9 cellular contexts compared by ENCODE assay signal in genomic region chr2:166494140-166494544, GRCh38. TPM values are rescaled to one million over a fixed set of nuclear protein-coding genes. Genes with fewer than 3 reads are reported as not detected.
DNase-seq lines count a peak whose midpoint lies in the region; ATAC-seq lines count a peak whose summit lies in the region.
"Had no signal": no experiment of that assay in that cellular context is flagged by ENCODE, and none has a peak within 500 bp of the region (broad histone marks: within the 10 kb centered on the region; RNA-seq: fewer than 3 reads in every experiment).

SCN7A (minus strand) TSS chr2:166494249; CDS start chr2:166477696, 16,553 bp downstream.

- DNase-seq in adipocyte (ENCODE audit: low read depth) (peak; percentile 74), iPS DF 6.9 (ENCODE audit: low read depth, low spot score) (peak; percentile 5), NCI-H526 treated with DMSO at 0.1 percent for 48 hours (lab: John Stamatoyannopoulos, UW) (no peak), NCI-H1436 treated with DMSO at 0.1 percent for 48 hours (lab: John Stamatoyannopoulos, UW) (no peak)

- peak within 1 kb of the TSS; percentile 91 for H3K4me2 ChIP-seq in skeletal muscle satellite cell (ENCODE audit: low read length)

- no peaks in the 10 kb centered on the region for H3K9me3 ChIP-seq in HUES6 (ENCODE audit: control insufficient read depth, insufficient read depth, low read depth, low read length)
- no peaks in the 10 kb centered on the region for H3K9me3 ChIP-seq in adipocyte (ENCODE audit: control insufficient read depth, low read length)
- H3K9me3 ChIP-seq in iPS DF 6.9 (ENCODE audit: control insufficient read depth, insufficient read depth, low read length) = no peaks in the 10 kb centered on the region
- H3K9me3 ChIP-seq in skeletal muscle satellite cell (replicated peaks; ENCODE audit: low read length) = no peaks in the 10 kb centered on the region
- H3K9me3 ChIP-seq: thyroid gland had no signal

- H3K27me3 ChIP-seq in HUES6 (ENCODE audit: control insufficient read depth, insufficient read depth, low read length) (peaks cover 18% of the 10 kb centered on the region), adipocyte (replicated peaks; ENCODE audit: control insufficient read depth, insufficient read depth, low read length) (peaks cover 23% of the 10 kb centered on the region), iPS DF 6.9 (ENCODE audit: control insufficient read depth, insufficient read depth, low read length) (no peaks in the 10 kb centered on the region), skeletal muscle satellite cell (ENCODE audit: control insufficient read depth, insufficient read depth, low read length) (no peaks in the 10 kb centered on the region)
- H3K27me3 ChIP-seq: thyroid gland had no signal

- H3K36me3 ChIP-seq in HUES6 (ENCODE audit: control insufficient read depth, insufficient read depth, low read length) = no peaks in the 10 kb centered on the region
- no peaks in the 10 kb centered on the region for H3K36me3 ChIP-seq in adipocyte (ENCODE audit: control insufficient read depth, insufficient read depth, low read length, severe bottlenecking)
- H3K36me3 ChIP-seq in iPS DF 6.9 (ENCODE audit: control insufficient read depth, insufficient read depth, low read length) = no peaks in the 10 kb centered on the region
- no peaks in the 10 kb centered on the region for H3K36me3 ChIP-seq in skeletal muscle satellite cell (ENCODE audit: insufficient read depth, low read length)
- H3K36me3 ChIP-seq: thyroid gland had no signal

- H3K4me1 ChIP-seq in HUES6 (ENCODE audit: control insufficient read depth, insufficient read depth, low read length) (peaks cover 10% of the 10 kb centered on the region), adipocyte (ENCODE audit: control insufficient read depth, insufficient read depth, low read length) (peaks cover 3% of the 10 kb centered on the region), iPS DF 6.9 (ENCODE audit: control insufficient read depth, insufficient read depth, low read length) (no peaks in the 10 kb centered on the region), skeletal muscle satellite cell (ENCODE audit: control insufficient read depth, insufficient read depth, low read length) (peaks cover 10% of the 10 kb centered on the region)
- H3K4me1 ChIP-seq: thyroid gland had no signal

- no CpG with 5 or more reads among the region's 14 CpGs for WGBS in iPS DF 6.9 (ENCODE audit: insufficient coverage, insufficient read length)

- peak within 1 kb of the TSS; percentile 64 for H3K9ac ChIP-seq in HUES6 (ENCODE audit: low read length)
- no peak within 1 kb of the TSS for H3K9ac ChIP-seq in adipocyte (ENCODE audit: low read length)
- H3K9ac ChIP-seq in skeletal muscle satellite cell (ENCODE audit: low read depth, low read length) = peak within 1 kb of the TSS; percentile 48

- H3K27ac ChIP-seq in HUES6 (ENCODE audit: low read depth, low read length) (no peak within 1 kb of the TSS), iPS DF 6.9 (ENCODE audit: low read length) (no peak within 1 kb of the TSS)
- H3K27ac ChIP-seq: thyroid gland had no signal

- H3K4me3 ChIP-seq in HUES6 (ENCODE audit: low read depth, low read length) = peak within 1 kb of the TSS; percentile 72
- no peak within 1 kb of the TSS for H3K4me3 ChIP-seq in adipocyte (ENCODE audit: low read length)
- H3K4me3 ChIP-seq in iPS DF 6.9 (ENCODE audit: low read length) = peak within 1 kb of the TSS; percentile 17; the same call in 1 of the 2 replicates
- H3K4me3 ChIP-seq in skeletal muscle satellite cell (ENCODE audit: low read length) = peak within 1 kb of the TSS; percentile 71
- H3K4me3 ChIP-seq: thyroid gland had no signal

- ATAC-seq in HG02678 (IDR thresholded peaks at IDR 0.05; ENCODE audit: unreplicated experiment) (no peak), HG03280 (IDR thresholded peaks at IDR 0.05; ENCODE audit: unreplicated experiment) (no peak)

RNA-seq across cellular contexts. Expression of gene SCN7A, which starts in this region (rescaled TPM):
- total RNA-seq in skeletal muscle satellite cell (2012; rRNA removed) = 0.22 TPM in 1 of 2 replicates, not detected in the other

Comparison
In these comparisons a context has a peak if more than half of its experiments do, and no peak if none do; other contexts are left out.
1. DNase-seq: peak in adipocyte (single experiment) and iPS DF 6.9 (single experiment); none in NCI-H526 treated with DMSO at 0.1 percent for 48 hours (single experiment) and NCI-H1436 treated with DMSO at 0.1 percent for 48 hours (single experiment).